In the genomic region with DNA sequence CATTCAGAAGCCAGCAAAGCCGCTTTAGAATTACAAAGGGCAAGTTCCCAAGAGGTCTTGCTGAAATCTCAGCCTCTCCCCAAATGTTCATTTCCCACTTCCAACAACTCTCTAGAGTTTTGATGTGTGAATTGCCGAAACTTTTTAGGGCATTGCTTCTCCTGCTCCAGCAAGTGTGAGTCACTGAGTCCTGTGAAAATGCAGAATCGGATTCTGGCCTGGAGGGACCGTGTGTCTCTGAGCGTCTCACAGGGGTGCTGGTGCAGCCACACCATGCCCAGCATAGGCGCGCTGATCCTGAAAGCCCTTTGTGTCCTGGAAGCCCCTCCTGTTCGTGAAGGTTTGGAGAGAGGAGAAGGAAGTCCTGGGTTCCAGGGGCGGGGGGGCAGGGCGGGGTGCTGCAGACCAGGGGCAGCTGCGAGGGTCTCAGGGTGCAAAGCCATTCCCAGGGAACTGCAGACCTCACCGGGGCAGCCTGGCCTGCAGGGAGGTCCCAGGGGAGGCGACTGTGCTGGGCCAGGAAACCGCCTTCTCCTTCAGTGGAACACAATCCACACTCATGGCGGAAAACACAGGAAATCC, we compare ENCODE assay signal across 11 cellular contexts. TPM values are rescaled to one million over a fixed set of nuclear protein-coding genes. Genes with fewer than 3 reads are reported as not detected.
DNase-seq lines count a peak whose midpoint lies in the region; TF ChIP-seq lines count a peak whose summit lies in the region.
"Had no signal": no experiment of that assay in that cellular context is flagged by ENCODE, and none has a peak within 500 bp of the region (broad histone marks: within the 10 kb centered on the region; RNA-seq: fewer than 3 reads in every experiment).

No MANE protein-coding gene starts in this region.

- H3K4me1 Mint-ChIP-seq in nephron = peaks cover 56% of the 10 kb centered on the region

- TF ChIP-seq EP300 in esophagus muscularis mucosa (IDR thresholded peaks at IDR 0.05) = no peak

- no TSS peak for BruUV-seq in PC-9 (replicated peaks; lab: Mats Ljungman, UMichigan)

- 39% methylated on average over 15 of the region's 15 CpGs for whole genome bisulfite sequencing in HUES64
- WGBS in esophagus muscularis mucosa = 66% methylated on average over 8 of the region's 15 CpGs
- 53 to 76% methylated on average over 8 to 9 of the region's 15 CpGs for WGBS in thyroid gland, 2 donors

- no peak overlapping the region for H2AFZ ChIP-seq in PC-9

- peak overlapping the region in 1 of 3 experiments; percentile 43 for H3K4me3 Mint-ChIP-seq in nephron

- H3K27ac ChIP-seq in HUES64 (ENCODE audit: low read depth, low read length) (no peak overlapping the region; the same call in 1 of the 2 replicates), esophagus muscularis mucosa (replicated peaks in 1 of 4) (peak overlapping the region; percentile 82 to 88 (median 87)), thyroid gland (no peak overlapping the region), PC-9 (no peak overlapping the region)

- TF ChIP-seq POLR2A in esophagus muscularis mucosa (IDR thresholded peaks at IDR 0.05; ENCODE audit: low read depth) (no peak), thyroid gland (IDR thresholded peaks at IDR 0.05) (no peak)

- POLR2A ChIA-PET in PC-9 (lab: Charles Lee; ENCODE audit: unreplicated experiment) = no interaction called here

- H3K27me3 Mint-ChIP-seq in nephron (ENCODE audit: low read depth) = peaks cover 47% of the 10 kb centered on the region

- H3K9ac ChIP-seq in HUES64 (ENCODE audit: low read depth, low read length) = no peak overlapping the region

- intact Hi-C loops in esophagus muscularis mucosa (cut with DNase I) = no loop called here
- intact Hi-C loops in thyroid gland (cut with DNase I) = no loop called here
- intact Hi-C loops in PC-9 (cut with micrococcal nuclease; ENCODE audit: unreplicated experiment) = no loop called here

- H3K4me3 ChIP-seq in HUES64 (ENCODE audit: low read length) (peak overlapping the region; percentile 8; the same call in 1 of the 2 replicates), esophagus muscularis mucosa (peak overlapping the region in 1 of 4 donors; percentile 9), thyroid gland (replicated peaks in 1 of 3) (no peak overlapping the region), PC-9 (no peak overlapping the region)

- H3K36me3 ChIP-seq in HUES64 (ENCODE audit: insufficient read depth, low read length) (no peaks in the 10 kb centered on the region), esophagus muscularis mucosa (no peaks in the 10 kb centered on the region), thyroid gland (no peaks in the 10 kb centered on the region), PC-9 (ENCODE audit: low read depth) (no peaks in the 10 kb centered on the region)

- DNase-seq in AG08395 (ENCODE audit: low spot score) = peak; percentile 50
- no peak for DNase-seq in esophagus muscularis mucosa (ENCODE audit: extremely low spot score)
- no peak for DNase-seq in thyroid gland
- DNase-seq in central memory CD4-positive, alpha-beta T cell = no peak
- DNase-seq in NAMALWA (ENCODE audit: low spot score) = no peak
- DNase-seq in PC-9 = no peak
- DNase-seq: activated T-cell treated with anti-CD3 and anti-CD28 coated beads for 4 hours, DND-41, NCI-H2171 treated with DMSO at 0.1 percent for 48 hours had no signal

- H3K4me1 ChIP-seq in HUES64 (ENCODE audit: insufficient read depth, low read length) (peaks cover 28% of the 10 kb centered on the region), esophagus muscularis mucosa (peaks cover 56 to 76% (median 70%) of the 10 kb centered on the region in 4 donors), thyroid gland (peaks cover 0 to 12% of the 10 kb centered on the region in 2 donors), PC-9 (replicated peaks; ENCODE audit: insufficient read depth) (no peaks in the 10 kb centered on the region)

- H3K9me3 Mint-ChIP-seq in nephron = peaks cover 3% of the 10 kb centered on the region

- H3K9me2 ChIP-seq in PC-9 (ENCODE audit: insufficient read depth) = no peaks in the 10 kb centered on the region

- H3F3A ChIP-seq in PC-9 (ENCODE audit: insufficient read depth, low read depth) = no peaks in the 10 kb centered on the region

- TF ChIP-seq CTCF in esophagus muscularis mucosa (IDR thresholded peaks at IDR 0.05) (no peak), nephron (IDR thresholded peaks at IDR 0.05; ENCODE audit: unreplicated experiment in 3 of 3) (no peak), thyroid gland (IDR thresholded peaks at IDR 0.05) (no peak), PC-9 (conservative IDR thresholded peaks at IDR 0.05) (no peak)

- H4K20me1 ChIP-seq in PC-9 (ENCODE audit: insufficient read depth) = no peaks in the 10 kb centered on the region

- peak overlapping the region; percentile 67 to 78 (median 70) for H3K27ac Mint-ChIP-seq in nephron

- H3K4me2 ChIP-seq in PC-9 = no peak overlapping the region

- CTCF ChIA-PET in PC-9 (lab: Charles Lee) = no interaction called here

- H3K79me2 ChIP-seq in PC-9 (ENCODE audit: low read depth) = no peaks in the 10 kb centered on the region

- H3K27me3 ChIP-seq in HUES64 (ENCODE audit: insufficient read depth, low read length) = peaks cover 5% of the 10 kb centered on the region
- H3K27me3 ChIP-seq in esophagus muscularis mucosa = no peaks in the 10 kb centered on the region
- H3K27me3 ChIP-seq in thyroid gland = no peaks in the 10 kb centered on the region
- H3K27me3 ChIP-seq in PC-9 (ENCODE audit: insufficient read depth, low read depth) = no peaks in the 10 kb centered on the region; the same call in 1 of the 2 replicates

- no peaks in the 10 kb centered on the region for H3K9me3 ChIP-seq in HUES64 (ENCODE audit: insufficient read depth, low read depth, low read length)
- H3K9me3 ChIP-seq in esophagus muscularis mucosa = no peaks in the 10 kb centered on the region
- H3K9me3 ChIP-seq in thyroid gland = no peaks in the 10 kb centered on the region
- no peaks in the 10 kb centered on the region for H3K9me3 ChIP-seq in PC-9 (ENCODE audit: insufficient read depth, low read depth)

- peaks cover under 1% of the 10 kb centered on the region for H3K36me3 Mint-ChIP-seq in nephron (ENCODE audit: low read depth)

RNA-seq across cellular contexts. Expression of a gene that starts 43.7 kb away (rescaled TPM):
- 3.9 TPM for polyA plus RNA-seq in HUES64 (2013, experiment 1 of 2)
- 7.2 TPM for polyA plus RNA-seq in HUES64 (2013, experiment 2 of 2)
- total RNA-seq in esophagus muscularis mucosa (100 to 1,000 TPM; 107 to 231 (median 201) TPM), thyroid gland (10 to 100 TPM in 2 of 4 donors, 1 to 10 TPM in 2; 5.0 to 20.2 (median 10.1) TPM), PC-9 (2021) (12.1 and 19.1 TPM in 2 replicates)

Comparison
In these comparisons a context has a peak if more than half of its experiments do, and no peak if none do; other contexts are left out.
1. H3K27ac ChIP-seq: peak in esophagus muscularis mucosa (4 of 4); none in HUES64 (single experiment), thyroid gland (0 of 3) and PC-9 (single experiment).